ENCODE assay signal across 19 cellular contexts in the genomic region with DNA sequence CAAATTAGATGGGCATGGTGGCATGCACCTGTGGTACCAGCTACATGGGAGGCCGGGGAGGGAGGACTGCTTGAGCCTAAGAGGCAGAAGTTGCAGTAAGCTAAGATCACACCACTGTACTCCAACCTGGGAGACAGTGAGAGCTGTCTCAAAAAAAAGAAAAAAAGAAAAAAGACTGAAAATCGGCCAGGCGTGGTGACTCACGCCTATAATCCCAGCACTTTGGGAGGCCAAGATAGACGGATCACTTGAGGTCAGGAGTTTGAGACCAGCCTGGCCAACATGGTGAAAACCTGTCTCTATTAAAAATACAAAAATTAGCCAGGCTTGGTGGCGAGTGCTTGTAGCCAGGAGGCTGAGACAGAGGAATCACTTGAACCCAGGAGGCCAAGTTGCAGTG.
"Had no signal": no experiment of that assay in that cellular context is flagged by ENCODE, and none has a peak within 500 bp of the region (broad histone marks: within the 10 kb centered on the region; RNA-seq: fewer than 3 reads in every experiment).

No MANE protein-coding gene starts in this region.

- H3K4me2 ChIP-seq: KMS-11 had no signal

- H3K27ac ChIP-seq: KMS-11, SJSA1, SK-N-MC had no signal

- ATAC-seq: HepG2, K562 had no signal

- H3K4me3 ChIP-seq: K562, SJSA1, SK-N-MC had no signal

- H3K9me3 ChIP-seq: SJSA1 had no signal

- H3K27me3 ChIP-seq: SJSA1 had no signal

- H3K9ac ChIP-seq: KMS-11 had no signal

- H3K36me3 ChIP-seq: SJSA1 had no signal

- DNase-seq: Kasumi-1, NCI-H1092, NCI-H1105 treated with DMSO at 0.1 percent for 48 hours, NCI-H1436, NCI-H1694, NCI-H187 treated with DMSO at 0.1 percent for 48 hours, NCI-H2029 treated with DMSO at 0.1 percent for 48 hours, NCI-H2171 treated with DMSO at 0.1 percent for 48 hours, NCI-H524, NCI-H526 treated with DMSO at 0.1 percent for 48 hours, NCI-H774, Right ventricle myocardium superior, RPMI8226, SIG-M5 had no signal
